8 cellular contexts compared by ENCODE assay signal in genomic region chr22:45317551-45318167, GRCh38. TPM values are rescaled to one million over a fixed set of nuclear protein-coding genes. Genes with fewer than 3 reads are reported as not detected.
A peak's percentile ranks its signal among the peaks of the same experiment; 100 is the strongest.
DNase-seq lines count a peak whose midpoint lies in the region; ATAC-seq and TF ChIP-seq lines count a peak whose summit lies in the region.

No MANE protein-coding gene starts in this region.

- peaks cover 76% of the 10 kb centered on the region for H3K4me1 Mint-ChIP-seq in activated CD4-positive, alpha-beta T cell treated with anti-CD3 and anti-CD28 coated beads, Interleukin-2, amount 10 ng/mL, durations not matched to agents 24 days and 14 days
- H3K4me1 Mint-ChIP-seq in nephron, result peaks cover 47% of the 10 kb centered on the region

- H3K9me3 Mint-ChIP-seq in activated CD4-positive, alpha-beta T cell treated with anti-CD3 and anti-CD28 coated beads, Interleukin-2, amount 10 ng/mL, durations not matched to agents 24 days and 14 days, result no peaks in the 10 kb centered on the region
- H3K9me3 Mint-ChIP-seq in nephron, result no peaks in the 10 kb centered on the region

- H3K27ac Mint-ChIP-seq in activated CD4-positive, alpha-beta T cell treated with anti-CD3 and anti-CD28 coated beads, Interleukin-2, amount 10 ng/mL, durations not matched to agents 24 days and 14 days, result peak overlapping the region; percentile 97
- peak overlapping the region; percentile 92 to 93 (median 92) for H3K27ac Mint-ChIP-seq in nephron

- H3K4me3 ChIP-seq in epithelial cell of proximal tubule (ENCODE audit: low read depth, low read length), result no peak overlapping the region

- ATAC-seq in HG02763 (IDR thresholded peaks at IDR 0.05; ENCODE audit: unreplicated experiment), result no peak

- peaks cover 21% of the 10 kb centered on the region for H3K36me3 Mint-ChIP-seq in activated CD4-positive, alpha-beta T cell treated with anti-CD3 and anti-CD28 coated beads, Interleukin-2, amount 10 ng/mL, durations not matched to agents 24 days and 14 days (ENCODE audit: low read depth)
- peaks cover 3% of the 10 kb centered on the region for H3K36me3 Mint-ChIP-seq in nephron (ENCODE audit: low read depth)

- intact Hi-C loops in activated CD4-positive, alpha-beta T cell treated with anti-CD3 and anti-CD28 coated beads, Interleukin-2, amount 10 ng/mL, durations not matched to agents 24 days and 14 days (cut with micrococcal nuclease), result loop anchor here (1.0 to 2.0 kb wide), 2 partner anchors 7 to 95 kb away; partner anchors contain the start of genes RIBC2 and SMC1B

- H3K27me3 Mint-ChIP-seq in activated CD4-positive, alpha-beta T cell treated with anti-CD3 and anti-CD28 coated beads, Interleukin-2, amount 10 ng/mL, durations not matched to agents 24 days and 14 days, result no peaks in the 10 kb centered on the region
- H3K27me3 Mint-ChIP-seq in nephron (ENCODE audit: low read depth), result no peaks in the 10 kb centered on the region

- H3K4me3 Mint-ChIP-seq in activated CD4-positive, alpha-beta T cell treated with anti-CD3 and anti-CD28 coated beads, Interleukin-2, amount 10 ng/mL, durations not matched to agents 24 days and 14 days, result peak overlapping the region; percentile 83
- H3K4me3 Mint-ChIP-seq in nephron, result peak overlapping the region in 1 of 3 experiments; percentile 54

- TF ChIP-seq CTCF in epithelial cell of proximal tubule (conservative IDR thresholded peaks at IDR 0.05; ENCODE audit: low read depth, low read length) (peak; percentile 29), nephron (IDR thresholded peaks at IDR 0.05; ENCODE audit: unreplicated experiment in 3 of 3) (no peak)

- DNase-seq in activated CD4-positive, alpha-beta T cell treated with anti-CD3 and anti-CD28 coated beads, Interleukin-2, amount 10 ng/mL, durations not matched to agents 24 days and 14 days, result peak; percentile 79
- DNase-seq in activated CD4-positive, alpha-beta T cell treated with anti-CD3 and anti-CD28 coated beads, Interleukin-2, amount 50 U/mL, for 4 hours, result no peak
- DNase-seq in T-helper 1 cell (peak in 3 of 5 donors; percentile 18 to 36 (median 21)), epithelial cell of proximal tubule (ENCODE audit: low read depth) (no peak), GM19240 (ENCODE audit: insufficient read length, low spot score) (no peak)
- no peak for DNase-seq in stimulated activated CD4-positive, alpha-beta T cell treated with anti-CD3 and anti-CD28 coated beads, Interleukin-2, amount 100 ng/mL, for 24 hours

RNA-seq across cellular contexts. Expression of gene FAM118A, which starts 7.9 kb away (rescaled TPM):
- total RNA-seq in activated CD4-positive, alpha-beta T cell treated with anti-CD3 and anti-CD28 coated beads, Interleukin-2, amount 10 ng/mL, durations not matched to agents 24 days and 14 days, result 32.0 and 32.5 TPM in 2 replicates
- 9.5 and 11.4 TPM in 2 replicates for total RNA-seq in epithelial cell of proximal tubule

RNA-seq across cellular contexts. Expression of gene UPK3A, which starts 32.9 kb away (rescaled TPM):
- total RNA-seq in activated CD4-positive, alpha-beta T cell treated with anti-CD3 and anti-CD28 coated beads, Interleukin-2, amount 10 ng/mL, durations not matched to agents 24 days and 14 days, result not detected in 2 replicates
- 2.0 TPM in 1 of 2 replicates, not detected in the other for total RNA-seq in epithelial cell of proximal tubule

Comparison
In these comparisons a context has a peak if more than half of its experiments do, and no peak if none do; other contexts are left out.
1. DNase-seq: peak in activated CD4-positive, alpha-beta T cell treated with anti-CD3 and anti-CD28 coated beads, Interleukin-2, amount 10 ng/mL, durations not matched to agents 24 days and 14 days (single experiment) and T-helper 1 cell (3 of 5); none in activated CD4-positive, alpha-beta T cell treated with anti-CD3 and anti-CD28 coated beads, Interleukin-2, amount 50 U/mL, for 4 hours (0 of 2), epithelial cell of proximal tubule (single experiment), stimulated activated CD4-positive, alpha-beta T cell treated with anti-CD3 and anti-CD28 coated beads, Interleukin-2, amount 100 ng/mL, for 24 hours (0 of 2) and GM19240 (single experiment).